ENCODE assay signal across 1 cellular context in the genomic region with DNA sequence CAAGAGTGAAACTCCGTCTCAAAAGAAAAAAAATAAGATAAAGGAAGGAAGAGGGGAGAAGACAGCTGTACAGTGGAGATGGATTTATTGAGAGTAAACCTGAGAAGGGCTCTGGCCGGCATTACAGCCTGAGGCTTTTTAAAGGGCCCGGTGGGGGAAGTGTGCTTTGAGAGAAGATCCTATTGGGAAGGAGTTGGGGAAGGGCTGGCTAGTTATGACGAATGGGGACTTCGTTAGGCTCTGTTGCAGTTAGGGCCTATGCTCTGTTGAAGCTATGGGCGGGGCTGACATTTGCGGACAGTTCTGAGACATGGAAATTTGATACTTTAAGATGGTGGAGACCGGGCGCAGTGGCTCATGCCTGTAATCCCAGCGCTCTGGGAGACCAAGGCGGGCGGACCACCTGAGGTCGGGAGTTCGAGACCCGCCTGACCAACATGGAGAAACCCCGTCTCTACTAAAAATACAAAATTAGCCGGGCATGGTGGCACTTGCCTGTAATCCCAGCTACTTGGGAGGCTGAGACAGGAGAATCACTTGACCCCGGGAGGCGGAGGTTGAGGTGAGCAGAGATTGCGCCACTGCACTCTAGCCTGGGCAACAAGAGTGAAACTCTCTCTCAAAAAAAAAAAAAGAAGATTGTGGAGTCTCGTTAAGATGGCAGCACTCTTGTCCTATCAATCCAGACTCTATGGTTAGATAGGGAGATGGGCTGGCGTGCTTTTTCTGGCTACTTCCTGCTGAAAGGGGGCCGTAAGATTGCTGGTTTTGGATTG.
TF ChIP-seq lines count a peak whose summit lies in the region.

No MANE protein-coding gene starts in this region.

TF ChIP-seq in K562, 482 proteins besides CTCF, POLR2A, EP300 and RAD21 (continues in another document):
- 0 out of 2 replicates have a peak, but pooled peaks have one; percentile 69 for TF ChIP-seq ZNF197 (CRISPR knock-in tag; IDR thresholded peaks at IDR 0.05; ENCODE audit: low read depth)
- no peak for TF ChIP-seq ZFP1 (CRISPR knock-in tag; IDR thresholded peaks at IDR 0.05)
- no peak for TF ChIP-seq ZSCAN32 (CRISPR knock-in tag; IDR thresholded peaks at IDR 0.05)
- peak; percentile 30; the same call in 1 of the 2 replicates for TF ChIP-seq GABPA (tag; conservative IDR thresholded peaks at IDR 0.05; ENCODE audit: low read depth)
- TF ChIP-seq, protein P1, sequence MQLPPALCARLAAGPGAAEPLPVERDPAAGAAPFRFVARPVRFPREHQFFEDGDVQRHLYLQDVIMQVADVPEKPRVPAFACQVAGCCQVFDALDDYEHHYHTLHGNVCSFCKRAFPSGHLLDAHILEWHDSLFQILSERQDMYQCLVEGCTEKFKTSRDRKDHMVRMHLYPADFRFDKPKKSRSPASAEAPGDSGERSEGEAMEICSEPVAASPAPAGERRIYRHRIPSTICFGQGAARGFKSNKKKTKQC (CRISPR knock-in tag; IDR thresholded peaks at IDR 0.05): no peak
- TF ChIP-seq NCOR1 (IDR thresholded peaks at IDR 0.05): no peak
- no peak for TF ChIP-seq ZKSCAN3 (CRISPR knock-in tag; IDR thresholded peaks at IDR 0.05)
- no peak for TF ChIP-seq ZNF696 (CRISPR knock-in tag; conservative IDR thresholded peaks at IDR 0.05)
- TF ChIP-seq CBX3 (IDR thresholded peaks at IDR 0.05; ENCODE audit: borderline replicate concordance in 1 of 2, low read length in 2 of 2): peak in 1 of 2 experiments; percentile 51; a peak in 1 of 3 replicates
- 0 out of 2 replicates have a peak, but pooled peaks have one; percentile 58 for TF ChIP-seq ZNF764 (CRISPR knock-in tag; IDR thresholded peaks at IDR 0.05; ENCODE audit: low read depth)
- peak; percentile 93 for TF ChIP-seq PTRF (tag; IDR thresholded peaks at IDR 0.05)
- TF ChIP-seq ZNF384 (IDR thresholded peaks at IDR 0.05; ENCODE audit: low read depth, low read length): 0 out of 2 replicates have a peak, but pooled peaks have one; percentile 6
- no peak for TF ChIP-seq XRCC4 (IDR thresholded peaks at IDR 0.05; ENCODE audit: extremely low read depth, insufficient read depth, insufficient read length)
- TF ChIP-seq HNRNPH1 (optimal IDR thresholded peaks at IDR 0.05; ENCODE audit: low read depth, low read length): no peak
- 0 out of 2 replicates have a peak, but pooled peaks have one; percentile 15 for TF ChIP-seq FOXP1 (CRISPR knock-in tag; IDR thresholded peaks at IDR 0.05)
- peak; percentile 73; the same call in 1 of the 2 replicates for TF ChIP-seq CEBPG (CRISPR knock-in tag; IDR thresholded peaks at IDR 0.05)
- peak; percentile 52 to 77; a peak in 3 of 4 replicates for TF ChIP-seq CEBPG (tag; conservative IDR thresholded peaks at IDR 0.05 in 1 of 2, IDR thresholded peaks at IDR 0.05 in 1 of 2)
- no peak; the same call in 1 of the 2 replicates for TF ChIP-seq ZEB2 (IDR thresholded peaks at IDR 0.05)
- 0 out of 2 replicates have a peak, but pooled peaks have one; percentile 7 for TF ChIP-seq ZNF134 (CRISPR knock-in tag; conservative IDR thresholded peaks at IDR 0.05)
- peak; percentile 83 for TF ChIP-seq TAF9B (IDR thresholded peaks at IDR 0.05; ENCODE audit: partially characterized antibody)
- peak; percentile 11; the same call in 1 of the 2 replicates for TF ChIP-seq JUND (IDR thresholded peaks at IDR 0.05; ENCODE audit: borderline replicate concordance, low read depth, low read length)
- peak; percentile 48; the same call in 2 of the 3 replicates for TF ChIP-seq JUND (tag; IDR thresholded peaks at IDR 0.05; ENCODE audit: borderline replicate concordance, low read depth, low read length)
- peak; percentile 77 for TF ChIP-seq ZNF584 (CRISPR knock-in tag; IDR thresholded peaks at IDR 0.05; ENCODE audit: low read depth)
- peak; percentile 54 for TF ChIP-seq RBFOX2 (IDR thresholded peaks at IDR 0.05; ENCODE audit: low read depth, low read length)
- TF ChIP-seq CBFA2T2 (conservative IDR thresholded peaks at IDR 0.05): no peak
- TF ChIP-seq, protein P2, sequence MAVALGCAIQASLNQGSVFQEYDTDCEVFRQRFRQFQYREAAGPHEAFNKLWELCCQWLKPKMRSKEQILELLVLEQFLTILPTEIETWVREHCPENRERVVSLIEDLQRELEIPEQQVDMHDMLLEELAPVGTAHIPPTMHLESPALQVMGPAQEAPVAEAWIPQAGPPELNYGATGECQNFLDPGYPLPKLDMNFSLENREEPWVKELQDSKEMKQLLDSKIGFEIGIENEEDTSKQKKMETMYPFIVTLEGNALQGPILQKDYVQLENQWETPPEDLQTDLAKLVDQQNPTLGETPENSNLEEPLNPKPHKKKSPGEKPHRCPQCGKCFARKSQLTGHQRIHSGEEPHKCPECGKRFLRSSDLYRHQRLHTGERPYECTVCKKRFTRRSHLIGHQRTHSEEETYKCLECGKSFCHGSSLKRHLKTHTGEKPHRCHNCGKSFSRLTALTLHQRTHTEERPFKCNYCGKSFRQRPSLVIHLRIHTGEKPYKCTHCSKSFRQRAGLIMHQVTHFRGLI (CRISPR knock-in tag; IDR thresholded peaks at IDR 0.05): peak; percentile 91
- TF ChIP-seq, protein P3, sequence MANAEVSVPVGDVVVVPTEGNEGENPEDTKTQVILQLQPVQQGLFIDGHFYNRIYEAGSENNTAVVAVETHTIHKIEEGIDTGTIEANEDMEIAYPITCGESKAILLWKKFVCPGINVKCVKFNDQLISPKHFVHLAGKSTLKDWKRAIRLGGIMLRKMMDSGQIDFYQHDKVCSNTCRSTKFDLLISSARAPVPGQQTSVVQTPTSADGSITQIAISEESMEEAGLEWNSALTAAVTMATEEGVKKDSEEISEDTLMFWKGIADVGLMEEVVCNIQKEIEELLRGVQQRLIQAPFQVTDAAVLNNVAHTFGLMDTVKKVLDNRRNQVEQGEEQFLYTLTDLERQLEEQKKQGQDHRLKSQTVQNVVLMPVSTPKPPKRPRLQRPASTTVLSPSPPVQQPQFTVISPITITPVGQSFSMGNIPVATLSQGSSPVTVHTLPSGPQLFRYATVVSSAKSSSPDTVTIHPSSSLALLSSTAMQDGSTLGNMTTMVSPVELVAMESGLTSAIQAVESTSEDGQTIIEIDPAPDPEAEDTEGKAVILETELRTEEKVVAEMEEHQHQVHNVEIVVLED (CRISPR knock-in tag; IDR thresholded peaks at IDR 0.05): no peak
- TF ChIP-seq JUNB (CRISPR knock-in tag; conservative IDR thresholded peaks at IDR 0.05): no peak
- TF ChIP-seq SMAD4 (CRISPR knock-in tag; conservative IDR thresholded peaks at IDR 0.05): peak; percentile 88
- TF ChIP-seq, protein P4, sequence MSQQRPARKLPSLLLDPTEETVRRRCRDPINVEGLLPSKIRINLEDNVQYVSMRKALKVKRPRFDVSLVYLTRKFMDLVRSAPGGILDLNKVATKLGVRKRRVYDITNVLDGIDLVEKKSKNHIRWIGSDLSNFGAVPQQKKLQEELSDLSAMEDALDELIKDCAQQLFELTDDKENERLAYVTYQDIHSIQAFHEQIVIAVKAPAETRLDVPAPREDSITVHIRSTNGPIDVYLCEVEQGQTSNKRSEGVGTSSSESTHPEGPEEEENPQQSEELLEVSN (IDR thresholded peaks at IDR 0.05; ENCODE audit: borderline replicate concordance in 1 of 2, extremely low read depth in 1 of 2, insufficient read depth in 1 of 2, insufficient read length in 1 of 2, low read depth in 1 of 2, low read length in 1 of 2, poor library complexity in 1 of 2, severe bottlenecking in 1 of 2): peak in 1 of 2 experiments; percentile 19
- TF ChIP-seq ILF3 (IDR thresholded peaks at IDR 0.05; ENCODE audit: borderline replicate concordance): no peak
- TF ChIP-seq, protein P5, sequence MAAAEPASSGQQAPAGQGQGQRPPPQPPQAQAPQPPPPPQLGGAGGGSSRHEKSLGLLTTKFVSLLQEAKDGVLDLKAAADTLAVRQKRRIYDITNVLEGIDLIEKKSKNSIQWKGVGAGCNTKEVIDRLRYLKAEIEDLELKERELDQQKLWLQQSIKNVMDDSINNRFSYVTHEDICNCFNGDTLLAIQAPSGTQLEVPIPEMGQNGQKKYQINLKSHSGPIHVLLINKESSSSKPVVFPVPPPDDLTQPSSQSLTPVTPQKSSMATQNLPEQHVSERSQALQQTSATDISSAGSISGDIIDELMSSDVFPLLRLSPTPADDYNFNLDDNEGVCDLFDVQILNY (CRISPR knock-in tag; IDR thresholded peaks at IDR 0.05): no peak
- peak; percentile 69 for TF ChIP-seq TOE1 (IDR thresholded peaks at IDR 0.05; ENCODE audit: borderline replicate concordance)
- TF ChIP-seq TOE1 (CRISPR knock-in tag; IDR thresholded peaks at IDR 0.05; ENCODE audit: borderline replicate concordance, low read depth): no peak
- TF ChIP-seq, protein P6, sequence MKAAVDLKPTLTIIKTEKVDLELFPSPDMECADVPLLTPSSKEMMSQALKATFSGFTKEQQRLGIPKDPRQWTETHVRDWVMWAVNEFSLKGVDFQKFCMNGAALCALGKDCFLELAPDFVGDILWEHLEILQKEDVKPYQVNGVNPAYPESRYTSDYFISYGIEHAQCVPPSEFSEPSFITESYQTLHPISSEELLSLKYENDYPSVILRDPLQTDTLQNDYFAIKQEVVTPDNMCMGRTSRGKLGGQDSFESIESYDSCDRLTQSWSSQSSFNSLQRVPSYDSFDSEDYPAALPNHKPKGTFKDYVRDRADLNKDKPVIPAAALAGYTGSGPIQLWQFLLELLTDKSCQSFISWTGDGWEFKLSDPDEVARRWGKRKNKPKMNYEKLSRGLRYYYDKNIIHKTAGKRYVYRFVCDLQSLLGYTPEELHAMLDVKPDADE (conservative IDR thresholded peaks at IDR 0.05; ENCODE audit: control insufficient read depth, low read depth, low read length): no peak
- peak; percentile 82; the same call in 1 of the 2 replicates for TF ChIP-seq MTA3 (IDR thresholded peaks at IDR 0.05; ENCODE audit: borderline replicate concordance)
- TF ChIP-seq PHF21A (IDR thresholded peaks at IDR 0.05; ENCODE audit: borderline replicate concordance, low read depth): peak; percentile 61; the same call in 1 of the 2 replicates
- TF ChIP-seq, protein P7, sequence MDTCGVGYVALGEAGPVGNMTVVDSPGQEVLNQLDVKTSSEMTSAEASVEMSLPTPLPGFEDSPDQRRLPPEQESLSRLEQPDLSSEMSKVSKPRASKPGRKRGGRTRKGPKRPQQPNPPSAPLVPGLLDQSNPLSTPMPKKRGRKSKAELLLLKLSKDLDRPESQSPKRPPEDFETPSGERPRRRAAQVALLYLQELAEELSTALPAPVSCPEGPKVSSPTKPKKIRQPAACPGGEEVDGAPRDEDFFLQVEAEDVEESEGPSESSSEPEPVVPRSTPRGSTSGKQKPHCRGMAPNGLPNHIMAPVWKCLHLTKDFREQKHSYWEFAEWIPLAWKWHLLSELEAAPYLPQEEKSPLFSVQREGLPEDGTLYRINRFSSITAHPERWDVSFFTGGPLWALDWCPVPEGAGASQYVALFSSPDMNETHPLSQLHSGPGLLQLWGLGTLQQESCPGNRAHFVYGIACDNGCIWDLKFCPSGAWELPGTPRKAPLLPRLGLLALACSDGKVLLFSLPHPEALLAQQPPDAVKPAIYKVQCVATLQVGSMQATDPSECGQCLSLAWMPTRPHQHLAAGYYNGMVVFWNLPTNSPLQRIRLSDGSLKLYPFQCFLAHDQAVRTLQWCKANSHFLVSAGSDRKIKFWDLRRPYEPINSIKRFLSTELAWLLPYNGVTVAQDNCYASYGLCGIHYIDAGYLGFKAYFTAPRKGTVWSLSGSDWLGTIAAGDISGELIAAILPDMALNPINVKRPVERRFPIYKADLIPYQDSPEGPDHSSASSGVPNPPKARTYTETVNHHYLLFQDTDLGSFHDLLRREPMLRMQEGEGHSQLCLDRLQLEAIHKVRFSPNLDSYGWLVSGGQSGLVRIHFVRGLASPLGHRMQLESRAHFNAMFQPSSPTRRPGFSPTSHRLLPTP (IDR thresholded peaks at IDR 0.05; ENCODE audit: borderline replicate concordance, extremely low read depth, insufficient read length): peak; percentile 75
- TF ChIP-seq ZZZ3 (IDR thresholded peaks at IDR 0.05): no peak
- TF ChIP-seq, protein P8, sequence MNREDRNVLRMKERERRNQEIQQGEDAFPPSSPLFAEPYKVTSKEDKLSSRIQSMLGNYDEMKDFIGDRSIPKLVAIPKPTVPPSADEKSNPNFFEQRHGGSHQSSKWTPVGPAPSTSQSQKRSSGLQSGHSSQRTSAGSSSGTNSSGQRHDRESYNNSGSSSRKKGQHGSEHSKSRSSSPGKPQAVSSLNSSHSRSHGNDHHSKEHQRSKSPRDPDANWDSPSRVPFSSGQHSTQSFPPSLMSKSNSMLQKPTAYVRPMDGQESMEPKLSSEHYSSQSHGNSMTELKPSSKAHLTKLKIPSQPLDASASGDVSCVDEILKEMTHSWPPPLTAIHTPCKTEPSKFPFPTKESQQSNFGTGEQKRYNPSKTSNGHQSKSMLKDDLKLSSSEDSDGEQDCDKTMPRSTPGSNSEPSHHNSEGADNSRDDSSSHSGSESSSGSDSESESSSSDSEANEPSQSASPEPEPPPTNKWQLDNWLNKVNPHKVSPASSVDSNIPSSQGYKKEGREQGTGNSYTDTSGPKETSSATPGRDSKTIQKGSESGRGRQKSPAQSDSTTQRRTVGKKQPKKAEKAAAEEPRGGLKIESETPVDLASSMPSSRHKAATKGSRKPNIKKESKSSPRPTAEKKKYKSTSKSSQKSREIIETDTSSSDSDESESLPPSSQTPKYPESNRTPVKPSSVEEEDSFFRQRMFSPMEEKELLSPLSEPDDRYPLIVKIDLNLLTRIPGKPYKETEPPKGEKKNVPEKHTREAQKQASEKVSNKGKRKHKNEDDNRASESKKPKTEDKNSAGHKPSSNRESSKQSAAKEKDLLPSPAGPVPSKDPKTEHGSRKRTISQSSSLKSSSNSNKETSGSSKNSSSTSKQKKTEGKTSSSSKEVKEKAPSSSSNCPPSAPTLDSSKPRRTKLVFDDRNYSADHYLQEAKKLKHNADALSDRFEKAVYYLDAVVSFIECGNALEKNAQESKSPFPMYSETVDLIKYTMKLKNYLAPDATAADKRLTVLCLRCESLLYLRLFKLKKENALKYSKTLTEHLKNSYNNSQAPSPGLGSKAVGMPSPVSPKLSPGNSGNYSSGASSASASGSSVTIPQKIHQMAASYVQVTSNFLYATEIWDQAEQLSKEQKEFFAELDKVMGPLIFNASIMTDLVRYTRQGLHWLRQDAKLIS (CRISPR knock-in tag; IDR thresholded peaks at IDR 0.05): peak; percentile 46; the same call in 1 of the 2 replicates
- TF ChIP-seq KLF16 (IDR thresholded peaks at IDR 0.05): no peak
- peak; percentile 46; the same call in 1 of the 2 replicates for TF ChIP-seq ELF1 (tag; IDR thresholded peaks at IDR 0.05)
- TF ChIP-seq POLR2H (tag; IDR thresholded peaks at IDR 0.05; ENCODE audit: low read depth): peak; percentile 71
- TF ChIP-seq, protein P9, sequence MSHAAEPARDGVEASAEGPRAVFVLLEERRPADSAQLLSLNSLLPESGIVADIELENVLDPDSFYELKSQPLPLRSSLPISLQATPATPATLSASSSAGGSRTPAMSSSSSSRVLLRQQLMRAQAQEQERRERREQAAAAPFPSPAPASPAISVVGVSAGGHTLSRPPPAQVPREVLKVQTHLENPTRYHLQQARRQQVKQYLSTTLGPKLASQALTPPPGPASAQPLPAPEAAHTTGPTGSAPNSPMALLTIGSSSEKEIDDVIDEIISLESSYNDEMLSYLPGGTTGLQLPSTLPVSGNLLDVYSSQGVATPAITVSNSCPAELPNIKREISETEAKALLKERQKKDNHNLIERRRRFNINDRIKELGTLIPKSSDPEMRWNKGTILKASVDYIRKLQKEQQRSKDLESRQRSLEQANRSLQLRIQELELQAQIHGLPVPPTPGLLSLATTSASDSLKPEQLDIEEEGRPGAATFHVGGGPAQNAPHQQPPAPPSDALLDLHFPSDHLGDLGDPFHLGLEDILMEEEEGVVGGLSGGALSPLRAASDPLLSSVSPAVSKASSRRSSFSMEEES (CRISPR knock-in tag; IDR thresholded peaks at IDR 0.05): no peak
- no peak for TF ChIP-seq ZNF217 (CRISPR knock-in tag; IDR thresholded peaks at IDR 0.05)
